In genomic region chr17:6660765-6661463, GRCh38 we compare ENCODE assay signal across 11 cellular contexts. TPM values are rescaled to one million over a fixed set of nuclear protein-coding genes. Genes with fewer than 3 reads are reported as not detected.
A peak's percentile ranks its signal among the peaks of the same experiment; 100 is the strongest.
DNase-seq lines count a peak whose midpoint lies in the region; ATAC-seq, FAIRE-seq and TF ChIP-seq lines count a peak whose summit lies in the region.
"Had no signal": no experiment of that assay in that cellular context is flagged by ENCODE, and none has a peak within 500 bp of the region (broad histone marks: within the 10 kb centered on the region; RNA-seq: fewer than 3 reads in every experiment).

No MANE protein-coding gene starts in this region.

- POLR2A ChIA-PET in A549 (lab: Yijun Ruan, JAX), result interaction anchor here (0.7 kb wide), 1 partner anchor 19 kb away, joined by 3 read pairs; no protein-coding TSS in a partner anchor

- H3K9me3 Mint-ChIP-seq in T-helper 2 cell treated with Interferon-gamma antibody and Interleukin-4, amounts not matched to agents 5 μg/mL and 100 μg/mL, for 36 hours, result no peaks in the 10 kb centered on the region

- FAIRE-seq in A549 (lab: Jason Lieb, UNC), result peak; percentile 87
- FAIRE-seq: TTC549 had no signal

- no peak for TF ChIP-seq CTCF in A549 (IDR thresholded peaks at IDR 0.05)
- no peak for TF ChIP-seq CTCF in BE2C (IDR thresholded peaks at IDR 0.05; ENCODE audit: low read depth, low read length)

- H3K36me3 Mint-ChIP-seq in T-helper 2 cell treated with Interferon-gamma antibody and Interleukin-4, amounts not matched to agents 5 μg/mL and 100 μg/mL, for 36 hours (ENCODE audit: low read depth), result peaks cover 4% of the 10 kb centered on the region

- peaks cover 29% of the 10 kb centered on the region for H3K27me3 Mint-ChIP-seq in T-helper 2 cell treated with Interferon-gamma antibody and Interleukin-4, amounts not matched to agents 5 μg/mL and 100 μg/mL, for 36 hours (ENCODE audit: low read depth)

- peaks cover 32% of the 10 kb centered on the region for H3K4me1 Mint-ChIP-seq in T-helper 2 cell treated with Interferon-gamma antibody and Interleukin-4, amounts not matched to agents 5 μg/mL and 100 μg/mL, for 36 hours (ENCODE audit: low read depth)

- H3K4me1 ChIP-seq in A549 (no peaks in the 10 kb centered on the region), BE2C (no peaks in the 10 kb centered on the region)

- H3K4me3 ChIP-seq in A549 (no peak overlapping the region), H7 (ENCODE audit: insufficient read depth, low read depth, low read length) (no peak overlapping the region), BE2C (ENCODE audit: low read depth, low read length) (no peak overlapping the region)
- H3K4me3 ChIP-seq: dorsolateral prefrontal cortex had no signal

- TF ChIP-seq EP300 in A549 (IDR thresholded peaks at IDR 0.05), result no peak

- peak overlapping the region; percentile 42 for H3K4me3 Mint-ChIP-seq in T-helper 2 cell treated with Interferon-gamma antibody and Interleukin-4, amounts not matched to agents 5 μg/mL and 100 μg/mL, for 36 hours

- TF ChIP-seq POLR2A in A549 (IDR thresholded peaks at IDR 0.05; ENCODE audit: low read length), result no peak

- DNase-seq in A549 (ENCODE audit: low read depth in 1 of 2, low spot score in 1 of 2), result no peak
- DNase-seq in T-helper 2 cell treated with Interferon-gamma antibody and Interleukin-4, amounts not matched to agents 5 μg/mL and 100 μg/mL, for 36 hours (ENCODE audit: low spot score), result peak; percentile 57
- DNase-seq in H7, result no peak
- DNase-seq in BE2C, result no peak
- no peak for DNase-seq in NCI-H1092 treated with DMSO at 0.1 percent for 48 hours (lab: John Stamatoyannopoulos, UW)
- no peak for DNase-seq in NK-92 (lab: John Stamatoyannopoulos, UW; ENCODE audit: unreplicated experiment)
- DNase-seq: stimulated activated CD4-positive, alpha-beta T cell treated with anti-CD3 and anti-CD28 coated beads, Interleukin-4, amount 100 ng/mL, for 4 hours had no signal

- no peak overlapping the region for H3K27ac ChIP-seq in A549

- H3K9me3 ChIP-seq in A549, result no peaks in the 10 kb centered on the region
- H3K9me3 ChIP-seq in BE2C, result no peaks in the 10 kb centered on the region

- H3K27me3 ChIP-seq in H7 (ENCODE audit: control insufficient read depth, insufficient read depth, low read length), result peaks cover 25% of the 10 kb centered on the region
- 0 out of 2 replicates have a peak, but pooled peaks cover 3% of the 10 kb centered on the region for H3K27me3 ChIP-seq in BE2C

- CTCF ChIA-PET in A549 (lab: Yijun Ruan, JAX), result interaction anchor here (0.8 to 17.8 kb wide), 10 partner anchors 11 to 360 kb away, joined by 3 to 293 read pairs (median 4); partner anchors contain the start of genes RNASEK and SLC13A5

- TF ChIP-seq RAD21 in A549 (conservative IDR thresholded peaks at IDR 0.05 in 1 of 2, IDR thresholded peaks at IDR 0.05 in 1 of 2), result no peak

- no peaks in the 10 kb centered on the region for H3K36me3 ChIP-seq in H7 (replicated peaks; ENCODE audit: control insufficient read depth, insufficient read depth, low read length)
- no peaks in the 10 kb centered on the region for H3K36me3 ChIP-seq in BE2C

- H3K27ac Mint-ChIP-seq in T-helper 2 cell treated with Interferon-gamma antibody and Interleukin-4, amounts not matched to agents 5 μg/mL and 100 μg/mL, for 36 hours, result no peak overlapping the region

- 34% methylated on average over 12 of the region's 12 CpGs for WGBS in A549 (ENCODE audit: missing lambda C conversion rate)

- H3K4me2 ChIP-seq in A549, result no peak overlapping the region

- ATAC-seq in A549 (no peak), GM18870 (IDR thresholded peaks at IDR 0.05; ENCODE audit: unreplicated experiment) (peak; percentile 58), HG03095 (IDR thresholded peaks at IDR 0.05; ENCODE audit: unreplicated experiment) (peak; percentile 69)

TF ChIP-seq in A549, 52 proteins besides CTCF, POLR2A, EP300 and RAD21:
- TF ChIP-seq CHD2 (IDR thresholded peaks at IDR 0.05; ENCODE audit: low read length, partially characterized antibody) (no peak), KDM1A (IDR thresholded peaks at IDR 0.05; ENCODE audit: low read depth) (no peak), HDAC2 (IDR thresholded peaks at IDR 0.05) (no peak), TP53 (CRISPR knock-in tag; IDR thresholded peaks at IDR 0.05) (no peak), EHF (CRISPR knock-in tag; IDR thresholded peaks at IDR 0.05) (no peak), HEYL (CRISPR knock-in tag; IDR thresholded peaks at IDR 0.05) (no peak)

RNA-seq across cellular contexts. Expression of gene C17orf100, which starts 9.4 kb away (rescaled TPM):
- polyA plus RNA-seq in A549 (2011; rRNA removed), result 4.1 and 4.2 TPM in 2 replicates
- polyA plus RNA-seq in A549 (2012; cell fraction: cytosol; rRNA removed), result 2.1 and 2.9 TPM in 2 replicates
- polyA plus RNA-seq in A549 (2012; cell fraction: nucleus; rRNA removed), result 1.6 and 2.0 TPM in 2 replicates
- 2.4 to 3.1 TPM (median 2.6 TPM) in 3 replicates for polyA plus RNA-seq in A549 (2017; fragmentation: RNase III; extraction: RNeasy Plus Mini Kit Qiagen cat#74134 plus additional on column Dnase treatment)
- polyA minus RNA-seq in A549 (2011; rRNA and poly(A)+ RNA removed), result 1.9 TPM in 2 replicates
- total RNA-seq in H7 (2014; rRNA removed; shearing (Covaris generic)), result 0.37 and 0.55 TPM in 2 replicates
- polyA plus RNA-seq in BE2C (2012; ENCODE audit: insufficient read depth, insufficient read length, low read depth), result 0.83 TPM

RNA-seq across cellular contexts. Expression of gene MED31, which starts 9.5 kb away (rescaled TPM):
- polyA plus RNA-seq in A549 (2011; rRNA removed) (49.0 and 50.2 TPM in 2 replicates), A549 (2017; fragmentation: RNase III; extraction: RNeasy Plus Mini Kit Qiagen cat#74134 plus additional on column Dnase treatment) (27.9 to 32.2 TPM (median 31.8 TPM) in 3 replicates)
- 22.9 and 25.0 TPM in 2 replicates for polyA plus RNA-seq in A549 (2012; cell fraction: cytosol; rRNA removed)
- polyA plus RNA-seq in A549 (2012; cell fraction: nucleus; rRNA removed), result 6.4 and 11.0 TPM in 2 replicates
- polyA minus RNA-seq in A549 (2011; rRNA and poly(A)+ RNA removed), result 11.4 and 14.4 TPM in 2 replicates
- total RNA-seq in H7 (2014; rRNA removed; shearing (Covaris generic)), result 3.9 and 6.3 TPM in 2 replicates
- polyA plus RNA-seq in BE2C (2012; ENCODE audit: insufficient read depth, insufficient read length, low read depth), result 10.6 TPM

RNA-seq across cellular contexts. Expression of gene TXNDC17, which starts 20.1 kb away (rescaled TPM):
- polyA plus RNA-seq in A549 (2011; rRNA removed), result 517 and 572 TPM in 2 replicates
- polyA plus RNA-seq in A549 (2012; cell fraction: cytosol; rRNA removed), result 876 and 1,178 TPM in 2 replicates
- 419 and 424 TPM in 2 replicates for polyA plus RNA-seq in A549 (2012; cell fraction: nucleus; rRNA removed)
- polyA plus RNA-seq in A549 (2017; fragmentation: RNase III; extraction: RNeasy Plus Mini Kit Qiagen cat#74134 plus additional on column Dnase treatment), result 621 to 751 TPM (median 643 TPM) in 3 replicates
- polyA minus RNA-seq in A549 (2011; rRNA and poly(A)+ RNA removed), result 43.1 and 59.7 TPM in 2 replicates
- 129 and 172 TPM in 2 replicates for total RNA-seq in H7 (2014; rRNA removed; shearing (Covaris generic))
- polyA plus RNA-seq in BE2C (2012; ENCODE audit: insufficient read depth, insufficient read length, low read depth), result 85.0 TPM

RNA-seq across cellular contexts. Expression of gene KIAA0753, which starts 20.4 kb away (rescaled TPM):
- polyA plus RNA-seq in A549 (2011; rRNA removed), result 15.2 and 21.5 TPM in 2 replicates
- polyA plus RNA-seq in A549 (2012; cell fraction: cytosol; rRNA removed), result 4.4 and 5.1 TPM in 2 replicates
- 5.5 and 11.7 TPM in 2 replicates for polyA plus RNA-seq in A549 (2012; cell fraction: nucleus; rRNA removed)
- polyA plus RNA-seq in A549 (2017; fragmentation: RNase III; extraction: RNeasy Plus Mini Kit Qiagen cat#74134 plus additional on column Dnase treatment), result 13.6 to 16.1 TPM (median 14.1 TPM) in 3 replicates
- polyA minus RNA-seq in A549 (2011; rRNA and poly(A)+ RNA removed), result 20.8 and 21.1 TPM in 2 replicates
- 13.1 and 13.9 TPM in 2 replicates for total RNA-seq in H7 (2014; rRNA removed; shearing (Covaris generic))
- polyA plus RNA-seq in BE2C (2012; ENCODE audit: insufficient read depth, insufficient read length, low read depth), result 7.8 TPM

RNA-seq across cellular contexts. Expression of gene SLC13A5, which starts 52.3 kb away (rescaled TPM):
- 0.26 and 0.30 TPM in 2 replicates for polyA plus RNA-seq in A549 (2011; rRNA removed)
- 0.09 and 0.26 TPM in 2 replicates for polyA plus RNA-seq in A549 (2012; cell fraction: cytosol; rRNA removed)
- polyA plus RNA-seq in A549 (2012; cell fraction: nucleus; rRNA removed), result 0.14 and 0.26 TPM in 2 replicates
- polyA plus RNA-seq in A549 (2017; fragmentation: RNase III; extraction: RNeasy Plus Mini Kit Qiagen cat#74134 plus additional on column Dnase treatment), result 0.03 to 0.26 TPM (median 0.15 TPM) in 3 replicates
- 0.21 and 1.8 TPM in 2 replicates for polyA minus RNA-seq in A549 (2011; rRNA and poly(A)+ RNA removed)
- total RNA-seq in H7 (2014; rRNA removed; shearing (Covaris generic)), result 0.10 and 0.11 TPM in 2 replicates
- polyA plus RNA-seq in BE2C (2012; ENCODE audit: insufficient read depth, insufficient read length, low read depth), result not detected

Comparison
In these comparisons a context has a peak if more than half of its experiments do, and no peak if none do; other contexts are left out.
1. ATAC-seq: peak in GM18870 (single experiment) and HG03095 (single experiment); none in A549 (0 of 2).